ENCODE assay signal across 1 cellular context in the genomic region with DNA sequence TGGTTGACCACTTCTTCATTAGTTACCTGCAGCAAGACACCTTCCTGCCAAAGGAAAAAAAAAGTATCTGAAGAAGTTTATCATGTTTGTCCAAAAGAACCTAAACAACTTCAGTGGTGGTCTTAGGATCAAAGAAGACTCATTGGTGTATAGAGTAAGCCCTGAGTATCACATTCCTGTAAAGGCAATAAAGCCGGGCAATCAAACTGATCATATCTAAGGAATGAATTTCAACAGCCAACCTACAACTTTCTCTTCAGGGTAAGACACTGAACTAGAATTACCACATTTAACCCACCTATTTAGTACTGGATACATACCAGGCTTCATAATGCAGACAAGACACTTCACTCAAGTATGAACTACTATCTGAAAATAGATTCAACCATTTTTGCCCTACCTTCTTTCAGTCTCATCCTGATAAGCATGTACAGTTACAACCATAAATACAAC.
TF ChIP-seq lines count a peak whose summit lies in the region.

No MANE protein-coding gene starts in this region.

TF ChIP-seq in K562, 482 proteins besides CTCF, POLR2A, EP300 and RAD21:
- TF ChIP-seq, protein P1, sequence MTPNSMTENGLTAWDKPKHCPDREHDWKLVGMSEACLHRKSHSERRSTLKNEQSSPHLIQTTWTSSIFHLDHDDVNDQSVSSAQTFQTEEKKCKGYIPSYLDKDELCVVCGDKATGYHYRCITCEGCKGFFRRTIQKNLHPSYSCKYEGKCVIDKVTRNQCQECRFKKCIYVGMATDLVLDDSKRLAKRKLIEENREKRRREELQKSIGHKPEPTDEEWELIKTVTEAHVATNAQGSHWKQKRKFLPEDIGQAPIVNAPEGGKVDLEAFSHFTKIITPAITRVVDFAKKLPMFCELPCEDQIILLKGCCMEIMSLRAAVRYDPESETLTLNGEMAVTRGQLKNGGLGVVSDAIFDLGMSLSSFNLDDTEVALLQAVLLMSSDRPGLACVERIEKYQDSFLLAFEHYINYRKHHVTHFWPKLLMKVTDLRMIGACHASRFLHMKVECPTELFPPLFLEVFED (CRISPR knock-in tag; conservative IDR thresholded peaks at IDR 0.05): 0 out of 2 replicates have a peak, but pooled peaks have one; percentile 51
- TF ChIP-seq PHTF2 (CRISPR knock-in tag; IDR thresholded peaks at IDR 0.05) (peak; percentile 43; the same call in 1 of the 2 replicates), ELF2 (CRISPR knock-in tag; IDR thresholded peaks at IDR 0.05) (peak; percentile 39; the same call in 1 of the 2 replicates), SUPT5H (IDR thresholded peaks at IDR 0.05) (peak; percentile 62; the same call in 1 of the 2 replicates), POLR2B (IDR thresholded peaks at IDR 0.05; ENCODE audit: low read depth, partially characterized antibody) (peak; percentile 71), NFXL1 (CRISPR knock-in tag; IDR thresholded peaks at IDR 0.05) (0 out of 2 replicates have a peak, but pooled peaks have one; percentile 27), SMAD3 (CRISPR knock-in tag; conservative IDR thresholded peaks at IDR 0.05) (no peak), HOXB6 (CRISPR knock-in tag; IDR thresholded peaks at IDR 0.05; ENCODE audit: borderline replicate concordance) (no peak), SP1 (CRISPR knock-in tag; IDR thresholded peaks at IDR 0.05) (peak; percentile 48; the same call in 1 of the 2 replicates), CHCHD3 (CRISPR knock-in tag; IDR thresholded peaks at IDR 0.05) (peak; percentile 25), ZNF717 (CRISPR knock-in tag; IDR thresholded peaks at IDR 0.05) (0 out of 2 replicates have a peak, but pooled peaks have one; percentile 40), TEAD1 (CRISPR knock-in tag; IDR thresholded peaks at IDR 0.05) (peak in 1 of 2 experiments; percentile 30; a peak in 1 of 4 replicates), SIN3A (IDR thresholded peaks at IDR 0.05; ENCODE audit: borderline replicate concordance in 2 of 2, control insufficient read depth in 1 of 2, low read depth in 2 of 2, low read length in 2 of 2) (peak in 1 of 2 experiments; percentile 50; a peak in 1 of 4 replicates), CAMTA2 (CRISPR knock-in tag; conservative IDR thresholded peaks at IDR 0.05) (0 out of 2 replicates have a peak, but pooled peaks have one; percentile 15), HEY1 (CRISPR knock-in tag; IDR thresholded peaks at IDR 0.05; ENCODE audit: borderline replicate concordance) (0 out of 2 replicates have a peak, but pooled peaks have one; percentile 25), STAT5A (IDR thresholded peaks at IDR 0.05; ENCODE audit: borderline replicate concordance, low read length) (peak; percentile 30; the same call in 1 of the 2 replicates), ZNF3 (CRISPR knock-in tag; IDR thresholded peaks at IDR 0.05) (0 out of 2 replicates have a peak, but pooled peaks have one; percentile 24)
- TF ChIP-seq, protein P2, sequence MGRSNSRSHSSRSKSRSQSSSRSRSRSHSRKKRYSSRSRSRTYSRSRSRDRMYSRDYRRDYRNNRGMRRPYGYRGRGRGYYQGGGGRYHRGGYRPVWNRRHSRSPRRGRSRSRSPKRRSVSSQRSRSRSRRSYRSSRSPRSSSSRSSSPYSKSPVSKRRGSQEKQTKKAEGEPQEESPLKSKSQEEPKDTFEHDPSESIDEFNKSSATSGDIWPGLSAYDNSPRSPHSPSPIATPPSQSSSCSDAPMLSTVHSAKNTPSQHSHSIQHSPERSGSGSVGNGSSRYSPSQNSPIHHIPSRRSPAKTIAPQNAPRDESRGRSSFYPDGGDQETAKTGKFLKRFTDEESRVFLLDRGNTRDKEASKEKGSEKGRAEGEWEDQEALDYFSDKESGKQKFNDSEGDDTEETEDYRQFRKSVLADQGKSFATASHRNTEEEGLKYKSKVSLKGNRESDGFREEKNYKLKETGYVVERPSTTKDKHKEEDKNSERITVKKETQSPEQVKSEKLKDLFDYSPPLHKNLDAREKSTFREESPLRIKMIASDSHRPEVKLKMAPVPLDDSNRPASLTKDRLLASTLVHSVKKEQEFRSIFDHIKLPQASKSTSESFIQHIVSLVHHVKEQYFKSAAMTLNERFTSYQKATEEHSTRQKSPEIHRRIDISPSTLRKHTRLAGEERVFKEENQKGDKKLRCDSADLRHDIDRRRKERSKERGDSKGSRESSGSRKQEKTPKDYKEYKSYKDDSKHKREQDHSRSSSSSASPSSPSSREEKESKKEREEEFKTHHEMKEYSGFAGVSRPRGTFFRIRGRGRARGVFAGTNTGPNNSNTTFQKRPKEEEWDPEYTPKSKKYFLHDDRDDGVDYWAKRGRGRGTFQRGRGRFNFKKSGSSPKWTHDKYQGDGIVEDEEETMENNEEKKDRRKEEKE (IDR thresholded peaks at IDR 0.05; ENCODE audit: borderline replicate concordance in 1 of 2, control insufficient read depth in 1 of 2, low read depth in 2 of 2, low read length in 1 of 2): peak; percentile 28 to 61; a peak in 1 of 4 replicates
- TF ChIP-seq, protein P3, sequence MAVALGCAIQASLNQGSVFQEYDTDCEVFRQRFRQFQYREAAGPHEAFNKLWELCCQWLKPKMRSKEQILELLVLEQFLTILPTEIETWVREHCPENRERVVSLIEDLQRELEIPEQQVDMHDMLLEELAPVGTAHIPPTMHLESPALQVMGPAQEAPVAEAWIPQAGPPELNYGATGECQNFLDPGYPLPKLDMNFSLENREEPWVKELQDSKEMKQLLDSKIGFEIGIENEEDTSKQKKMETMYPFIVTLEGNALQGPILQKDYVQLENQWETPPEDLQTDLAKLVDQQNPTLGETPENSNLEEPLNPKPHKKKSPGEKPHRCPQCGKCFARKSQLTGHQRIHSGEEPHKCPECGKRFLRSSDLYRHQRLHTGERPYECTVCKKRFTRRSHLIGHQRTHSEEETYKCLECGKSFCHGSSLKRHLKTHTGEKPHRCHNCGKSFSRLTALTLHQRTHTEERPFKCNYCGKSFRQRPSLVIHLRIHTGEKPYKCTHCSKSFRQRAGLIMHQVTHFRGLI (CRISPR knock-in tag; IDR thresholded peaks at IDR 0.05): no peak
- TF ChIP-seq, protein P4, sequence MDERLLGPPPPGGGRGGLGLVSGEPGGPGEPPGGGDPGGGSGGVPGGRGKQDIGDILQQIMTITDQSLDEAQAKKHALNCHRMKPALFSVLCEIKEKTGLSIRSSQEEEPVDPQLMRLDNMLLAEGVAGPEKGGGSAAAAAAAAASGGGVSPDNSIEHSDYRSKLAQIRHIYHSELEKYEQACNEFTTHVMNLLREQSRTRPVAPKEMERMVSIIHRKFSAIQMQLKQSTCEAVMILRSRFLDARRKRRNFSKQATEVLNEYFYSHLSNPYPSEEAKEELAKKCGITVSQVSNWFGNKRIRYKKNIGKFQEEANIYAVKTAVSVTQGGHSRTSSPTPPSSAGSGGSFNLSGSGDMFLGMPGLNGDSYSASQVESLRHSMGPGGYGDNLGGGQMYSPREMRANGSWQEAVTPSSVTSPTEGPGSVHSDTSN (CRISPR knock-in tag; IDR thresholded peaks at IDR 0.05; ENCODE audit: low read depth): no peak
- TF ChIP-seq, protein P4 (tag; conservative IDR thresholded peaks at IDR 0.05; ENCODE audit: low read depth): no peak
- TF ChIP-seq, protein P5, sequence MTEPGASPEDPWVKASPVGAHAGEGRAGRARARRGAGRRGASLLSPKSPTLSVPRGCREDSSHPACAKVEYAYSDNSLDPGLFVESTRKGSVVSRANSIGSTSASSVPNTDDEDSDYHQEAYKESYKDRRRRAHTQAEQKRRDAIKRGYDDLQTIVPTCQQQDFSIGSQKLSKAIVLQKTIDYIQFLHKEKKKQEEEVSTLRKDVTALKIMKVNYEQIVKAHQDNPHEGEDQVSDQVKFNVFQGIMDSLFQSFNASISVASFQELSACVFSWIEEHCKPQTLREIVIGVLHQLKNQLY (CRISPR knock-in tag; conservative IDR thresholded peaks at IDR 0.05): 0 out of 4 replicates have a peak, but pooled peaks of 1 of the 2 experiments have one; percentile 6
TF ChIP-seq in K562: peak in this region for 17.
